10 cellular contexts compared by ENCODE assay signal in genomic region chr11:60321051-60321450, GRCh38. TPM values are rescaled to one million over a fixed set of nuclear protein-coding genes. Genes with fewer than 3 reads are reported as not detected.
"Had no signal": no experiment of that assay in that cellular context is flagged by ENCODE, and none has a peak within 500 bp of the region (broad histone marks: within the 10 kb centered on the region; RNA-seq: fewer than 3 reads in every experiment).

No MANE protein-coding gene starts in this region.

- H3K36me3 ChIP-seq: HAP-1 had no signal

- H3K4me3 ChIP-seq: GM23248, GM23338, HAP-1 had no signal

- H3K27ac ChIP-seq: GM23248 had no signal

- DNase-seq: GM23248, GOT3, H7, H9, HCEC 1CT, HFFc6 had no signal

- FAIRE-seq: H1, H54 had no signal

RNA-seq across cellular contexts. Expression of gene MS4A6E, which starts 6.0 kb away (rescaled TPM):
- polyA plus RNA-seq: GM23248, GM23338, H1 had no signal

RNA-seq across cellular contexts. Expression of gene MS4A4A, which starts 40.6 kb away (rescaled TPM):
- polyA plus RNA-seq: GM23248, GM23338, H1 had no signal

RNA-seq across cellular contexts. Expression of gene MS4A7, which starts 57.3 kb away (rescaled TPM):
- polyA plus RNA-seq: GM23248, GM23338, H1 had no signal
